In genomic region chr9:128504485-128505413, GRCh38 we compare ENCODE assay signal across 1 cellular context.
TF ChIP-seq lines count a peak whose summit lies in the region.

Gene GLE1, plus strand, starts transcription at chr9:128504719. Its CDS starts 87 bp downstream, at chr9:128504806.

TF ChIP-seq in WTC11, 78 proteins besides CTCF, POLR2A, EP300 and RAD21 (continued from another document):
- TF ChIP-seq SP1 (CRISPR knock-in tag; conservative IDR thresholded peaks at IDR 0.05) (peak; percentile 86), FOXK1 (CRISPR knock-in tag; IDR thresholded peaks at IDR 0.05) (no peak), IRF1 (CRISPR knock-in tag; IDR thresholded peaks at IDR 0.05) (no peak), ZNF671 (CRISPR knock-in tag; IDR thresholded peaks at IDR 0.05) (no peak), ESRRA (CRISPR knock-in tag; IDR thresholded peaks at IDR 0.05; ENCODE audit: borderline replicate concordance) (no peak), NFYB (CRISPR knock-in tag; conservative IDR thresholded peaks at IDR 0.05; ENCODE audit: low read depth) (no peak), ELF4 (CRISPR knock-in tag; IDR thresholded peaks at IDR 0.05; ENCODE audit: low read depth) (no peak), ZNF138 (CRISPR knock-in tag; conservative IDR thresholded peaks at IDR 0.05) (no peak), FOXP4 (CRISPR knock-in tag; IDR thresholded peaks at IDR 0.05) (peak; percentile 60; the same call in 1 of the 2 replicates), SOX15 (CRISPR knock-in tag; IDR thresholded peaks at IDR 0.05) (no peak), ZNF532 (CRISPR knock-in tag; IDR thresholded peaks at IDR 0.05; ENCODE audit: borderline replicate concordance) (no peak), ZNF121 (CRISPR knock-in tag; IDR thresholded peaks at IDR 0.05) (no peak), IRF2 (CRISPR knock-in tag; IDR thresholded peaks at IDR 0.05; ENCODE audit: borderline replicate concordance, low read depth) (no peak), ZNF281 (CRISPR knock-in tag; IDR thresholded peaks at IDR 0.05) (no peak), ZNF423 (CRISPR knock-in tag; IDR thresholded peaks at IDR 0.05) (no peak), ARID4B (CRISPR knock-in tag; IDR thresholded peaks at IDR 0.05; ENCODE audit: borderline replicate concordance) (no peak; the same call in 1 of the 2 replicates), CREM (CRISPR knock-in tag; IDR thresholded peaks at IDR 0.05) (no peak)
